1 cellular context compared by ENCODE assay signal in genomic region chr2:172088245-172089004, GRCh38.
A peak's percentile ranks its signal among the peaks of the same experiment; 100 is the strongest.
TF ChIP-seq lines count a peak whose summit lies in the region.

No MANE protein-coding gene starts in this region.

TF ChIP-seq in H1, 55 proteins besides CTCF, POLR2A, EP300 and RAD21 (continued from another document):
- TF ChIP-seq TCF12 (IDR thresholded peaks at IDR 0.05; ENCODE audit: low read depth, low read length) (no peak), SP2 (IDR thresholded peaks at IDR 0.05; ENCODE audit: low read length) (no peak), SP1 (IDR thresholded peaks at IDR 0.05; ENCODE audit: low read depth, low read length) (0 out of 2 replicates have a peak, but pooled peaks have one; percentile 9), ZNF274 (IDR thresholded peaks at IDR 0.05; ENCODE audit: borderline replicate concordance, extremely low read depth, low read length) (no peak), JUN (IDR thresholded peaks at IDR 0.05; ENCODE audit: low read depth, low read length) (no peak), MAX (IDR thresholded peaks at IDR 0.05) (no peak), POU5F1 (IDR thresholded peaks at IDR 0.05; ENCODE audit: low read depth, low read length) (no peak), RNF2 (IDR thresholded peaks at IDR 0.05; ENCODE audit: borderline replicate concordance, low read depth, low read length, missing control alignments, poor library complexity, severe bottlenecking) (peak; percentile 100), NRF1 (IDR thresholded peaks at IDR 0.05; ENCODE audit: low read depth, low read length) (no peak), SAP30 (IDR thresholded peaks at IDR 0.05; ENCODE audit: insufficient read depth, insufficient replicate concordance, low read length) (no peak), TBP (IDR thresholded peaks at IDR 0.05; ENCODE audit: low read depth, low read length) (no peak), SP4 (IDR thresholded peaks at IDR 0.05; ENCODE audit: low read length) (no peak), BRCA1 (IDR thresholded peaks at IDR 0.05; ENCODE audit: low read depth, low read length) (no peak), ATF2 (IDR thresholded peaks at IDR 0.05; ENCODE audit: low read length) (no peak), RXRA (IDR thresholded peaks at IDR 0.05; ENCODE audit: insufficient read depth, low read depth, low read length) (no peak), ASH2L (IDR thresholded peaks at IDR 0.05; ENCODE audit: low read length) (no peak), SIRT6 (IDR thresholded peaks at IDR 0.05; ENCODE audit: low read length) (no peak), JUND (IDR thresholded peaks at IDR 0.05; ENCODE audit: low read length) (no peak), SIN3A (conservative IDR thresholded peaks at IDR 0.05 in 1 of 2, IDR thresholded peaks at IDR 0.05 in 1 of 2; ENCODE audit: low read depth in 1 of 2, low read length in 2 of 2) (no peak), RBBP5 (IDR thresholded peaks at IDR 0.05; ENCODE audit: borderline replicate concordance, low read depth, low read length) (no peak), MAFK (IDR thresholded peaks at IDR 0.05; ENCODE audit: low read depth, low read length) (peak; percentile 64; the same call in 1 of the 2 replicates), YY1 (IDR thresholded peaks at IDR 0.05; ENCODE audit: low read depth, low read length) (no peak), GTF2F1 (IDR thresholded peaks at IDR 0.05; ENCODE audit: borderline replicate concordance, low read depth, low read length) (no peak), CHD1 (IDR thresholded peaks at IDR 0.05; ENCODE audit: low read depth, low read length) (no peak), CBX5 (IDR thresholded peaks at IDR 0.05; ENCODE audit: low read depth, low read length) (no peak), CHD7 (IDR thresholded peaks at IDR 0.05; ENCODE audit: insufficient replicate concordance, low read length) (no peak), EZH2 (IDR thresholded peaks at IDR 0.05; ENCODE audit: low read depth, low read length, severe bottlenecking) (peak; percentile 98), KDM4A (IDR thresholded peaks at IDR 0.05; ENCODE audit: low read depth, low read length, severe bottlenecking) (peak; percentile 15), KDM1A (IDR thresholded peaks at IDR 0.05; ENCODE audit: borderline replicate concordance, low read length) (no peak), CBX8 (IDR thresholded peaks at IDR 0.05; ENCODE audit: borderline replicate concordance, low read depth, low read length) (peak; percentile 88), POLR2AphosphoS5 (IDR thresholded peaks at IDR 0.05; ENCODE audit: low read depth, low read length) (no peak), GABPA (IDR thresholded peaks at IDR 0.05; ENCODE audit: borderline replicate concordance, insufficient read depth, low read length) (no peak), SIX5 (IDR thresholded peaks at IDR 0.05; ENCODE audit: low read depth, low read length) (no peak), EGR1 (IDR thresholded peaks at IDR 0.05; ENCODE audit: borderline replicate concordance, low read depth, low read length) (0 out of 2 replicates have a peak, but pooled peaks have one; percentile 11), HDAC6 (IDR thresholded peaks at IDR 0.05; ENCODE audit: low read depth, low read length) (no peak), BCL11A (IDR thresholded peaks at IDR 0.05; ENCODE audit: low read depth in 2 of 2, low read length in 2 of 2) (no peak), E2F6 (IDR thresholded peaks at IDR 0.05) (no peak), ATF3 (IDR thresholded peaks at IDR 0.05; ENCODE audit: insufficient read depth, low read depth, low read length) (no peak), CTBP2 (IDR thresholded peaks at IDR 0.05; ENCODE audit: borderline replicate concordance, insufficient read depth, insufficient read length, low read length) (peak; percentile 91), TAF1 (IDR thresholded peaks at IDR 0.05; ENCODE audit: low read depth, low read length) (no peak), FOSL1 (IDR thresholded peaks at IDR 0.05; ENCODE audit: insufficient read depth, low read depth, low read length) (no peak), SUZ12 (IDR thresholded peaks at IDR 0.05; ENCODE audit: low read length) (peak; percentile 96), CEBPB (IDR thresholded peaks at IDR 0.05; ENCODE audit: low read depth, low read length) (no peak), SRF (IDR thresholded peaks at IDR 0.05; ENCODE audit: low read depth, low read length) (no peak)
- TF ChIP-seq, protein P1, sequence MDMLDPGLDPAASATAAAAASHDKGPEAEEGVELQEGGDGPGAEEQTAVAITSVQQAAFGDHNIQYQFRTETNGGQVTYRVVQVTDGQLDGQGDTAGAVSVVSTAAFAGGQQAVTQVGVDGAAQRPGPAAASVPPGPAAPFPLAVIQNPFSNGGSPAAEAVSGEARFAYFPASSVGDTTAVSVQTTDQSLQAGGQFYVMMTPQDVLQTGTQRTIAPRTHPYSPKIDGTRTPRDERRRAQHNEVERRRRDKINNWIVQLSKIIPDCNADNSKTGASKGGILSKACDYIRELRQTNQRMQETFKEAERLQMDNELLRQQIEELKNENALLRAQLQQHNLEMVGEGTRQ (IDR thresholded peaks at IDR 0.05; ENCODE audit: low read length): no peak
